ENCODE assay signal across 8 cellular contexts in the genomic region with DNA sequence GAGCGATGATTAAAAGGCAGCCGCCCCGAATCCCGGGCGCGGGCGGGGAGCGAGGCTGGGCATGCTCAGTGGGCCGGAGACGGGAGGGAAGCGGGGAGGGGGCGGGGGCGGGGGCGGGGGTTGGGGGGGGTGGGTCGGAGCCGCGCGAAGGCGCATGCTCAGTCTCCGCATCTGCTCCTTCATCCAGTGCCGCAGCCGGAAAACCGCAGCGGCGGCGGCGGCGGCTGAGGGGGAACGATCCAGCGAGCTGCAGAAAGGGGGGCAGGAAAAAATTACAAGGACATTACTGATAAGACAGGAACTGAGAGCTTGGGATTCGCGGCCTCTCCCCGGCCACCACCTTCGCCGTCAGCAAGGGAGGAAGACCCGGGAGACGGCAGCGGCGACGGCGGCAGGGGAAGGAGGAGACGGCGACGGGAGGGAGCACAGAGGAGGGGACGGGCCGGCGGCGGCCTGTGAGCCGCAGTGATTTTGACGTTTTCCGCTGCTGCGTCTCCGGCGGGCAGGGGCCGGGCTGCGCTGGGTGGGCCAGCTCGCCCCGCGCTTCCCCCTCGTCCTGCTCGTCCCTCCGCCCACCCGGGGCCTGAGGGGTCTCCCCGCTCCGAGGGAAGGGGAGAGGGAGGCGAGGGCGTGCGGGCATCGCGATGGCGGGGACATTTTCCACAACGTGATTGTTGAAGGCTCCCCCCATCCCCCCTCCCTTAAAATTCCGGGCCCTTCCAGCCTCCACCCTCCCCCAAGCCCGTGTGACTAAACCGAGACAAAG. TPM values are rescaled to one million over a fixed set of nuclear protein-coding genes. Genes with fewer than 3 reads are reported as not detected.
A peak's percentile ranks its signal among the peaks of the same experiment; 100 is the strongest.
DNase-seq lines count a peak whose midpoint lies in the region; ATAC-seq and TF ChIP-seq lines count a peak whose summit lies in the region.

A gene with protein sequence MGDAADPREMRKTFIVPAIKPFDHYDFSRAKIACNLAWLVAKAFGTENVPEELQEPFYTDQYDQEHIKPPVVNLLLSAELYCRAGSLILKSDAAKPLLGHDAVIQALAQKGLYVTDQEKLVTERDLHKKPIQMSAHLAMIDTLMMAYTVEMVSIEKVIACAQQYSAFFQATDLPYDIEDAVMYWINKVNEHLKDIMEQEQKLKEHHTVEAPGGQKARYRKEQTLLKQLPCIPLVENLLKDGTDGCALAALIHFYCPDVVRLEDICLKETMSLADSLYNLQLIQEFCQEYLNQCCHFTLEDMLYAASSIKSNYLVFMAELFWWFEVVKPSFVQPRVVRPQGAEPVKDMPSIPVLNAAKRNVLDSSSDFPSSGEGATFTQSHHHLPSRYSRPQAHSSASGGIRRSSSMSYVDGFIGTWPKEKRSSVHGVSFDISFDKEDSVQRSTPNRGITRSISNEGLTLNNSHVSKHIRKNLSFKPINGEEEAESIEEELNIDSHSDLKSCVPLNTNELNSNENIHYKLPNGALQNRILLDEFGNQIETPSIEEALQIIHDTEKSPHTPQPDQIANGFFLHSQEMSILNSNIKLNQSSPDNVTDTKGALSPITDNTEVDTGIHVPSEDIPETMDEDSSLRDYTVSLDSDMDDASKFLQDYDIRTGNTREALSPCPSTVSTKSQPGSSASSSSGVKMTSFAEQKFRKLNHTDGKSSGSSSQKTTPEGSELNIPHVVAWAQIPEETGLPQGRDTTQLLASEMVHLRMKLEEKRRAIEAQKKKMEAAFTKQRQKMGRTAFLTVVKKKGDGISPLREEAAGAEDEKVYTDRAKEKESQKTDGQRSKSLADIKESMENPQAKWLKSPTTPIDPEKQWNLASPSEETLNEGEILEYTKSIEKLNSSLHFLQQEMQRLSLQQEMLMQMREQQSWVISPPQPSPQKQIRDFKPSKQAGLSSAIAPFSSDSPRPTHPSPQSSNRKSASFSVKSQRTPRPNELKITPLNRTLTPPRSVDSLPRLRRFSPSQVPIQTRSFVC (N-terminal part only) (plus strand): TSS at position 161 of the 766 bp plus-strand sequence. CDS start 935 bp downstream, outside the sequence.

- H3K27ac ChIP-seq in esophagus muscularis mucosa (replicated peaks in 1 of 4) (peak within 1 kb of the TSS; percentile 99 to 100 (median 100)), muscle layer of duodenum (ENCODE audit: low read length) (peak within 1 kb of the TSS; percentile 86)

- no peaks in the 10 kb centered on the region for H3K9me3 ChIP-seq in esophagus muscularis mucosa
- no peaks in the 10 kb centered on the region for H3K9me3 ChIP-seq in muscle layer of duodenum (ENCODE audit: control insufficient read depth in 1 of 2, low read length in 2 of 2)

- H3K27me3 ChIP-seq in esophagus muscularis mucosa (no peaks in the 10 kb centered on the region), muscle layer of duodenum (ENCODE audit: low read depth, low read length) (no peaks in the 10 kb centered on the region)

- intact Hi-C loops in esophagus muscularis mucosa (cut with DNase I): loop anchor here (2.0 to 5.0 kb wide), 2 partner anchors 70 to 117 kb away; partner anchors contain the start of genes DDX59 and KIF14

- peak; percentile 84 for TF ChIP-seq POLR2A in esophagus muscularis mucosa (IDR thresholded peaks at IDR 0.05; ENCODE audit: low read depth)

- ATAC-seq in GM19452 (IDR thresholded peaks at IDR 0.05; ENCODE audit: unreplicated experiment): peak; percentile 54

- H3K36me3 ChIP-seq in esophagus muscularis mucosa (no peaks in the 10 kb centered on the region), muscle layer of duodenum (ENCODE audit: control insufficient read depth in 1 of 2, insufficient read depth in 2 of 2, low read length in 2 of 2) (peaks cover 0 to 9% of the 10 kb centered on the region in 2 donors)

- H3K4me3 ChIP-seq in esophagus muscularis mucosa (peak within 1 kb of the TSS; percentile 86 to 99 (median 94)), muscle layer of duodenum (ENCODE audit: low read depth in 1 of 2, low read length in 2 of 2) (peak within 1 kb of the TSS; percentile 88 to 97)

- TF ChIP-seq EP300 in esophagus muscularis mucosa (IDR thresholded peaks at IDR 0.05): no peak

- DNase-seq in CD1c-positive myeloid dendritic cell (ENCODE audit: extremely low spot score): peak; percentile 81
- peak; percentile 85 for DNase-seq in HT1080 (ENCODE audit: low read depth)
- DNase-seq in activated T-helper 1 cell treated with Interleukin-2 at 50 U/mL for 16 hours (ENCODE audit: low read depth): peak; percentile 52
- DNase-seq in esophagus muscularis mucosa (ENCODE audit: extremely low spot score): peak; percentile 97
- peak; percentile 30 for DNase-seq in stimulated activated CD8-positive, alpha-beta memory T cell treated with anti-CD3 and anti-CD28 coated beads, Interleukin-7, amount 100 ng/mL, for 24 hours (ENCODE audit: low read depth)

- H3K4me1 ChIP-seq in esophagus muscularis mucosa: peaks cover 24 to 43% (median 40%) of the 10 kb centered on the region in 4 donors
- H3K4me1 ChIP-seq in muscle layer of duodenum (ENCODE audit: control insufficient read depth in 1 of 2, insufficient read depth in 2 of 2, low read length in 2 of 2): peaks cover 0 to 30% of the 10 kb centered on the region in 2 donors

- no peak for TF ChIP-seq CTCF in esophagus muscularis mucosa (IDR thresholded peaks at IDR 0.05)

- WGBS in esophagus muscularis mucosa: 0% methylated on average over 25 of the region's 75 CpGs

TF ChIP-seq in PFSK-1, 5 proteins besides CTCF, POLR2A, EP300 and RAD21:
- peak; percentile 9 for TF ChIP-seq FOXP2 (optimal IDR thresholded peaks at IDR 0.05; ENCODE audit: borderline replicate concordance, extremely low read depth, extremely low read length, insufficient read depth)
- TF ChIP-seq TAF1 (IDR thresholded peaks at IDR 0.05; ENCODE audit: borderline replicate concordance, insufficient read depth, low read length): peak; percentile 63; the same call in 1 of the 2 replicates
- peak; percentile 39; the same call in 1 of the 2 replicates for TF ChIP-seq SIN3A (IDR thresholded peaks at IDR 0.05; ENCODE audit: borderline replicate concordance, insufficient read depth, low read length)
- peak; percentile 88 for TF ChIP-seq POLR2AphosphoS5 (IDR thresholded peaks at IDR 0.05; ENCODE audit: low read depth, low read length)
- TF ChIP-seq REST (IDR thresholded peaks at IDR 0.05; ENCODE audit: insufficient read depth in 1 of 2, low read depth in 2 of 2, low read length in 2 of 2): no peak
TF ChIP-seq in PFSK-1: peak in this region for 4.

RNA-seq across cellular contexts. Expression of the gene that starts here (rescaled TPM):
- 17.0 and 17.8 TPM in 2 replicates for total RNA-seq in HT1080 (2014; rRNA removed; shearing (Covaris generic))
- 11.7 and 15.6 TPM in 2 replicates for polyA plus RNA-seq in HT1080 (2015; cell fraction: cytosol; rRNA removed)
- 18.1 and 24.1 TPM in 2 replicates for polyA plus RNA-seq in HT1080 (2015; cell fraction: nucleus; rRNA removed)
- polyA plus RNA-seq in PFSK-1 (2012; ENCODE audit: insufficient read length, low read depth): 8.6 TPM
- total RNA-seq in esophagus muscularis mucosa: 10 to 100 TPM; 34.6 to 44.0 (median 38.4) TPM

Comparison
In these comparisons a context has a peak if more than half of its experiments do, and no peak if none do; other contexts are left out.
1. Peak in every context shown above with its lines: DNase-seq, ATAC-seq, H3K4me3 ChIP-seq and H3K27ac ChIP-seq.
2. DNase-seq: peak in every context shown above with its lines; median percentile 97 in esophagus muscularis mucosa; 85 in HT1080; 81 in CD1c-positive myeloid dendritic cell; 52 in activated T-helper 1 cell treated with Interleukin-2 at 50 U/mL for 16 hours; 30 in stimulated activated CD8-positive, alpha-beta memory T cell treated with anti-CD3 and anti-CD28 coated beads, Interleukin-7, amount 100 ng/mL, for 24 hours.